1 cellular context compared by ENCODE assay signal in the genomic region with DNA sequence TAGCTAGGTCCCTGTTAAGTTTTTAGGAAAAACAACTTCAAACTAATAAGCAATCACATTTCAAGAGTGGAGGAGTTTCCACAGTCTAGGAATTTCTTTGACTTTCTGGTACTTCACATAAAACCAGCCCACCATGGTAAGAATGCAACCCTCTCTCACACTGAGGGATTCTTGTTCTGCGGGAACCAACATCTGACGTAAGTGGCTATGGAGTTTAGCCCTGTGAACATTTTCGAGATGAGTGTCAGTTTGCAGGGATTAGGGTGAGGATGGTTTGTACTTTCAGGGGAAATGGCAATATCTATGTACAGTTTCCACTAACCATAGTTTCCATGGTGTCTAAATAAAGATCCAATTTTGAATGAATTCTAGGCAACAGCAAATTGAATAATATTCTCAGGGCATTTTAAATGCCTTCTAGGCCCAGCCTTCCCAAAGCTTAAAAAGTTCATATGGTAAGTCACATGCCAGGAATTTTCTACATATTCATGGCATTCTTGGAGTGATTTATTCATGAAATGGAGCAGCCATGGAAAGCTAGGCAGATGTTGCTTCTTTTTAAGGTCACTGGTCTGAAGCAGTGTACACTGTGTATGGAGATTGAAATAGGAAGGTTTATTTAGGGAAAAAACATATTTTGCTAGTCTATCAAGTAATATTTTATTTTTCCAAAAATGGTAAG.
TF ChIP-seq lines count a peak whose summit lies in the region.

No MANE protein-coding gene starts in this region.

TF ChIP-seq in SK-N-SH treated with all-trans-retinoic acid at 6 μM for 48 hours, 23 proteins besides CTCF, POLR2A, EP300 and RAD21 (continued from another document):
- TF ChIP-seq, protein P1, sequence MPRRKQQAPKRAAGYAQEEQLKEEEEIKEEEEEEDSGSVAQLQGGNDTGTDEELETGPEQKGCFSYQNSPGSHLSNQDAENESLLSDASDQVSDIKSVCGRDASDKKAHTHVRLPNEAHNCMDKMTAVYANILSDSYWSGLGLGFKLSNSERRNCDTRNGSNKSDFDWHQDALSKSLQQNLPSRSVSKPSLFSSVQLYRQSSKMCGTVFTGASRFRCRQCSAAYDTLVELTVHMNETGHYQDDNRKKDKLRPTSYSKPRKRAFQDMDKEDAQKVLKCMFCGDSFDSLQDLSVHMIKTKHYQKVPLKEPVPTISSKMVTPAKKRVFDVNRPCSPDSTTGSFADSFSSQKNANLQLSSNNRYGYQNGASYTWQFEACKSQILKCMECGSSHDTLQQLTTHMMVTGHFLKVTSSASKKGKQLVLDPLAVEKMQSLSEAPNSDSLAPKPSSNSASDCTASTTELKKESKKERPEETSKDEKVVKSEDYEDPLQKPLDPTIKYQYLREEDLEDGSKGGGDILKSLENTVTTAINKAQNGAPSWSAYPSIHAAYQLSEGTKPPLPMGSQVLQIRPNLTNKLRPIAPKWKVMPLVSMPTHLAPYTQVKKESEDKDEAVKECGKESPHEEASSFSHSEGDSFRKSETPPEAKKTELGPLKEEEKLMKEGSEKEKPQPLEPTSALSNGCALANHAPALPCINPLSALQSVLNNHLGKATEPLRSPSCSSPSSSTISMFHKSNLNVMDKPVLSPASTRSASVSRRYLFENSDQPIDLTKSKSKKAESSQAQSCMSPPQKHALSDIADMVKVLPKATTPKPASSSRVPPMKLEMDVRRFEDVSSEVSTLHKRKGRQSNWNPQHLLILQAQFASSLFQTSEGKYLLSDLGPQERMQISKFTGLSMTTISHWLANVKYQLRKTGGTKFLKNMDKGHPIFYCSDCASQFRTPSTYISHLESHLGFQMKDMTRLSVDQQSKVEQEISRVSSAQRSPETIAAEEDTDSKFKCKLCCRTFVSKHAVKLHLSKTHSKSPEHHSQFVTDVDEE (CRISPR knock-in tag; IDR thresholded peaks at IDR 0.05), result no peak
- TF ChIP-seq ARNTL (CRISPR knock-in tag; IDR thresholded peaks at IDR 0.05; ENCODE audit: borderline replicate concordance, low read depth), result no peak
